In genomic region chr16:88454315-88455057, GRCh38 we compare ENCODE assay signal across 8 cellular contexts. TPM values are rescaled to one million over a fixed set of nuclear protein-coding genes. Genes with fewer than 3 reads are reported as not detected.
A peak's percentile ranks its signal among the peaks of the same experiment; 100 is the strongest.
DNase-seq lines count a peak whose midpoint lies in the region; ATAC-seq and TF ChIP-seq lines count a peak whose summit lies in the region.

No MANE protein-coding gene starts in this region.

- H3K4me1 Mint-ChIP-seq in brain: peaks cover 32% of the 10 kb centered on the region

- no peaks in the 10 kb centered on the region for H3K9me3 Mint-ChIP-seq in brain

- TF ChIP-seq CTCF in GM12864 (IDR thresholded peaks at IDR 0.05; ENCODE audit: low read depth, low read length, missing control alignments): no peak
- TF ChIP-seq CTCF in OCI-LY3 (IDR thresholded peaks at IDR 0.05; ENCODE audit: low read depth, low read length): no peak
- TF ChIP-seq CTCF in brain (conservative IDR thresholded peaks at IDR 0.05): peak in 1 of 2 experiments; percentile 5
- no peak for TF ChIP-seq CTCF in lung (IDR thresholded peaks at IDR 0.05; ENCODE audit: control extremely low read depth, extremely low read depth)
- TF ChIP-seq CTCF in tibial nerve (IDR thresholded peaks at IDR 0.05): no peak

- no peak for TF ChIP-seq POLR2A in tibial nerve (IDR thresholded peaks at IDR 0.05)

- H3K36me3 ChIP-seq in OCI-LY3 (replicated peaks; ENCODE audit: low read depth, low read length) (no peaks in the 10 kb centered on the region), lung (ENCODE audit: control insufficient read depth in 2 of 2, insufficient read depth in 2 of 2, low read length in 2 of 2) (no peaks in the 10 kb centered on the region), tibial nerve (no peaks in the 10 kb centered on the region)

- H3K27me3 Mint-ChIP-seq in brain: peaks cover 24% of the 10 kb centered on the region

- peak overlapping the region; percentile 91 for H3K4me2 ChIP-seq in OCI-LY3 (ENCODE audit: low read length)

- peaks cover 35% of the 10 kb centered on the region for H4K20me1 ChIP-seq in OCI-LY3 (ENCODE audit: insufficient read depth, low read length)

- peak overlapping the region; percentile 53 for H3K4me3 ChIP-seq in GM12864 (ENCODE audit: low read depth, low read length)
- peak overlapping the region; percentile 98 for H3K4me3 ChIP-seq in OCI-LY3 (ENCODE audit: low read length)
- peak overlapping the region; percentile 46 for H3K4me3 ChIP-seq in lung
- H3K4me3 ChIP-seq in tibial nerve: peak overlapping the region; percentile 29 to 63 (median 52)

- H3K27ac ChIP-seq in OCI-LY3 (ENCODE audit: low read length): peak overlapping the region; percentile 78
- H3K27ac ChIP-seq in lung (ENCODE audit: low read depth in 1 of 2, low read length in 1 of 2): peak overlapping the region in 1 of 2 donors; percentile 63
- peak overlapping the region in 2 of 4 donors; percentile 52 to 76 for H3K27ac ChIP-seq in tibial nerve

- DNase-seq in GM12864 (ENCODE audit: low read depth): no peak
- no peak for DNase-seq in lung (ENCODE audit: low spot score)
- no peak for DNase-seq in tibial nerve (ENCODE audit: low spot score in 2 of 2)
- no peak for DNase-seq in cortex of kidney (lab: John Stamatoyannopoulos, UW)
- no peak for DNase-seq in D341Med (ENCODE audit: low spot score)

- H3K9me3 ChIP-seq in OCI-LY3 (ENCODE audit: insufficient read depth, low read length) (no peaks in the 10 kb centered on the region), lung (ENCODE audit: control insufficient read depth in 2 of 2, insufficient read depth in 1 of 2, low read length in 1 of 2) (no peaks in the 10 kb centered on the region), tibial nerve (no peaks in the 10 kb centered on the region)

- peaks cover 55% of the 10 kb centered on the region for H3K79me2 ChIP-seq in OCI-LY3 (ENCODE audit: low read length)

- peaks cover 3% of the 10 kb centered on the region; the same call in 1 of the 2 replicates for H3K27me3 ChIP-seq in OCI-LY3 (ENCODE audit: low read depth, low read length)
- H3K27me3 ChIP-seq in lung (ENCODE audit: control insufficient read depth, insufficient read depth): no peaks in the 10 kb centered on the region
- H3K27me3 ChIP-seq in tibial nerve: peaks cover 0 to 34% of the 10 kb centered on the region in 2 donors

- H3K27ac Mint-ChIP-seq in brain: peak overlapping the region; percentile 87 to 95 (median 93)

- 5 to 6% methylated on average over 44 to 45 of the region's 45 CpGs for WGBS in lung, 2 donors
- 11% methylated on average over 24 to 42 of the region's 45 CpGs for WGBS in tibial nerve, 2 donors

- no peaks in the 10 kb centered on the region for H3K36me3 Mint-ChIP-seq in brain

- peak overlapping the region; percentile 88 for H3K9ac ChIP-seq in OCI-LY3 (ENCODE audit: low read length)

- no peak for TF ChIP-seq EP300 in tibial nerve (IDR thresholded peaks at IDR 0.05)

- H2AFZ ChIP-seq in OCI-LY3 (ENCODE audit: low read depth, low read length): no peak overlapping the region

- H3K4me1 ChIP-seq in OCI-LY3 (ENCODE audit: low read length) (peaks cover 30% of the 10 kb centered on the region), lung (ENCODE audit: control insufficient read depth in 2 of 2, insufficient read depth in 2 of 2, low read length in 2 of 2) (peaks cover 5 to 14% of the 10 kb centered on the region in 2 donors), tibial nerve (peaks cover 0 to 43% (median 29%) of the 10 kb centered on the region in 4 donors)

- peak overlapping the region; percentile 90 to 98 (median 96) for H3K4me3 Mint-ChIP-seq in brain

- ATAC-seq in lung (ENCODE audit: insufficient read depth, low FRiP score) (no peak), GM18517 (IDR thresholded peaks at IDR 0.05; ENCODE audit: unreplicated experiment) (no peak)

RNA-seq across cellular contexts. Expression of gene ZFPM1, which starts 1.4 kb away (rescaled TPM):
- polyA plus RNA-seq in brain (ENCODE audit: insufficient read depth, low read depth, low replicate concordance): 9.8 TPM
- total RNA-seq in lung: 1 to 10 TPM in 1 of 2 donors, under 1 TPM in 1; 0.57 to 9.0 TPM
- polyA plus RNA-seq in lung: 1 to 10 TPM; 2.1 to 3.6 TPM
- 1 to 10 TPM in 1 of 4 donors, under 1 TPM in 3; 0.44 to 1.2 (median 0.71) TPM for total RNA-seq in tibial nerve

Comparison
In these comparisons a context has a peak if more than half of its experiments do, and no peak if none do; other contexts are left out.
1. H3K4me3 ChIP-seq: peak in every context shown above with its lines; median percentile 98 in OCI-LY3; 53 in GM12864; 52 in tibial nerve; 46 in lung.